ENCODE assay signal across 19 cellular contexts in the genomic region with DNA sequence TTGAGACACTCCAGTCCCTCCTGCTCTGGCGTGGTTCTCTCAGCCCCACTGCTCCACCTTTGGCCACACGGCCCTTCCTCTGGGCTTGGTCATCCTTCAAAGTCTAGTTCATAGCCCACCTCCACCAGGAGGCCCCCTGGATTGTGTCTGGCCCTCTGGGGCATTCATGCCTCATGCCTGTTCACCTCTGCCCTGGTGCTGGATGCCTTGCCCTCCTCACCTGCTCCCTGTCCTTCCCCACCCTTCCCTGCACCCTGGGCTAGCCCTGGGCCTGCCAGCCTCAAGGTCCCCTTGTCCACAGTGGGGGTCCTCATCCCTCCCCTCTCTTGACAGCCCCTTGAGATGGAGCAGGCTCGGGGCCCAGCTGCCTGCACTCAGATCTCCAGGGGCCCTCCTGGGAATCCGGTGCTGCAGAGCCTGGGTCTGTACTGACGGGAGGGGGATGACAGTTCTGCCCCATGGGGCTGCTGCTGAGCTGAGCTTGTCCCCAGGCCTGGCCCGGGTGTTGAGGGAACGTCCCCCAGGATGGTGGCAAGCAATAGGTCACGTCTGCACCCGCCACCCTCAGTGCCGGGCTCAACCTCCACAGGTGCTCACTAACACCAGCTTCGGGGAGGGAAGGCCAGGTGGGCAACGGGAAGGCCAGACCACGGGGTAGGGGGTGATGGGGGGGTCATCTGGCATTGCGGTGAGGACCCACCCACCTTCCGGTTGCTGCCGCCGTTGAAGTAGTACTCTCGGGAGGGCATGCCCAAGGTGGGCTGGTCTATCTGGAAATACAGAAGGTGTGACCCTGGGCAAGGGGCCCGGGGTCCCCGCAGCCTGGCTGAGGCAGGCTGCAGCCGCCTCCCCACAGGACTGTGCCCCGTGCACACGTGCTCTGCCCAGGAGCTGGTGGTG. TPM values are rescaled to one million over a fixed set of nuclear protein-coding genes. Genes with fewer than 3 reads are reported as not detected.
A peak's percentile ranks its signal among the peaks of the same experiment; 100 is the strongest.
DNase-seq lines count a peak whose midpoint lies in the region; ATAC-seq and TF ChIP-seq lines count a peak whose summit lies in the region.
"Had no signal": no experiment of that assay in that cellular context is flagged by ENCODE, and none has a peak within 500 bp of the region (broad histone marks: within the 10 kb centered on the region; RNA-seq: fewer than 3 reads in every experiment).

No MANE protein-coding gene starts in this region.

- H3K4me1 Mint-ChIP-seq in nephron progenitor cell = no peaks in the 10 kb centered on the region
- H3K4me1 Mint-ChIP-seq: CD4-positive, CD25-positive, alpha-beta regulatory T cell had no signal

- no peak overlapping the region for H3K27ac Mint-ChIP-seq in nephron progenitor cell
- H3K27ac Mint-ChIP-seq: CD4-positive, CD25-positive, alpha-beta regulatory T cell had no signal

- DNase-seq in cardiac septum (ENCODE audit: low spot score) (peak; percentile 44), heart right ventricle (no peak), Panc1 (ENCODE audit: low read depth, low spot score) (no peak), nephron progenitor cell (peak; percentile 4), ureter (ENCODE audit: low spot score) (peak; percentile 34)
- no peak for DNase-seq in activated effector memory CD4-positive, alpha-beta T cell treated with Interleukin-2 at 50 U/mL for 16 hours
- DNase-seq: Caco-2; CD4-positive, CD25-positive, alpha-beta regulatory T cell; DMS153; EL; NCI-H1105 treated with DMSO at 0.1 percent for 48 hours; NCI-H1694 treated with DMSO at 0.1 percent for 48 hours; NCI-H2107; NCI-H2227 treated with DMSO at 0.1 percent for 48 hours; NCI-H69; SIG-M5 had no signal

- CTCF ChIA-PET in Panc1 (lab: Charles Lee) = interaction anchor here (1.1 kb wide), 1 partner anchor 44 kb away, joined by 3 read pairs; no protein-coding TSS in a partner anchor

- peaks cover 0 to 50% (median 9%) of the 10 kb centered on the region in 7 donors for H3K27me3 ChIP-seq in heart right ventricle
- H3K27me3 ChIP-seq in Panc1 (ENCODE audit: control insufficient read depth, insufficient read depth, low read length) = no peaks in the 10 kb centered on the region

- H3K4me3 Mint-ChIP-seq in nephron progenitor cell = no peak overlapping the region
- H3K4me3 Mint-ChIP-seq: CD4-positive, CD25-positive, alpha-beta regulatory T cell had no signal

- no peaks in the 10 kb centered on the region for H3K36me3 Mint-ChIP-seq in nephron progenitor cell (ENCODE audit: low read depth)
- H3K36me3 Mint-ChIP-seq: CD4-positive, CD25-positive, alpha-beta regulatory T cell had no signal

- no TSS peak for BruUV-seq in Panc1 (replicated peaks; lab: Mats Ljungman, UMichigan)

- H3K4me1 ChIP-seq in heart right ventricle = peaks cover 0 to 21% (median 5%) of the 10 kb centered on the region in 9 donors
- H3K4me1 ChIP-seq in Panc1 (ENCODE audit: control insufficient read depth, insufficient read depth, low read length) = no peaks in the 10 kb centered on the region
- H3K4me1 ChIP-seq: Caco-2 had no signal

- H3K36me3 ChIP-seq in heart right ventricle (no peaks in the 10 kb centered on the region), Panc1 (ENCODE audit: control insufficient read depth, insufficient read depth, low read length) (no peaks in the 10 kb centered on the region)

- H3K27me3 Mint-ChIP-seq in nephron progenitor cell (ENCODE audit: low read depth, poor library complexity) = peaks cover 20% of the 10 kb centered on the region

- peaks cover 3% of the 10 kb centered on the region for H3K9me3 Mint-ChIP-seq in nephron progenitor cell

- H3K9me3 ChIP-seq in heart right ventricle (peaks cover 0 to 11% (median 0%) of the 10 kb centered on the region in 11 donors), Panc1 (ENCODE audit: control insufficient read depth, insufficient read depth, low read depth, low read length) (no peaks in the 10 kb centered on the region)
- H3K9me3 ChIP-seq: Caco-2 had no signal

- intact Hi-C loops in cardiac septum (cut with DNase I) (no loop called here), heart right ventricle (cut with DNase I) (no loop called here), Panc1 (cut with micrococcal nuclease; ENCODE audit: unreplicated experiment) (no loop called here)

- no peak overlapping the region for H3K4me3 ChIP-seq in heart right ventricle
- no peak overlapping the region for H3K4me3 ChIP-seq in Panc1 (ENCODE audit: low read depth in 2 of 2, low read length in 2 of 2)

- TF ChIP-seq CTCF in heart right ventricle (IDR thresholded peaks at IDR 0.05) = no peak
- no peak for TF ChIP-seq CTCF in Panc1 (IDR thresholded peaks at IDR 0.05)
- TF ChIP-seq CTCF in nephron progenitor cell (IDR thresholded peaks at IDR 0.05) = no peak

- in situ Hi-C loops in Panc1 (cut with HindIII; ENCODE audit: low pct_unique_long_range_greater_than_20kb, low sequenced_read_pairs) = no loop called here

- H3K27ac ChIP-seq in heart right ventricle = no peak overlapping the region
- no peak overlapping the region for H3K27ac ChIP-seq in Panc1 (ENCODE audit: low read length)

- POLR2A ChIA-PET in Panc1 (lab: Charles Lee) = no interaction called here

- WGBS in heart right ventricle, 2 donors = 73 to 79% methylated on average over 19 to 23 of the region's 23 CpGs

- ATAC-seq in heart right ventricle = no peak
- 0 out of 2 replicates have a peak, but pooled peaks have one; percentile 9 for ATAC-seq in Panc1
- ATAC-seq in HG02970 (IDR thresholded peaks at IDR 0.05; ENCODE audit: low FRiP score, unreplicated experiment) = no peak
- ATAC-seq in GM18867 (IDR thresholded peaks at IDR 0.05; ENCODE audit: unreplicated experiment) = no peak

RNA-seq across cellular contexts. Expression of gene PRXL2B, which starts 18.5 kb away (rescaled TPM):
- total RNA-seq in cardiac septum (3.4 TPM), heart right ventricle (10 to 100 TPM in 1 of 10 donors, 1 to 10 TPM in 9; 3.7 to 10.3 (median 5.3) TPM), Panc1 (2021; ENCODE audit: unreplicated experiment) (17.0 TPM), ureter (37.1 TPM)
- polyA plus RNA-seq in heart right ventricle = 10 to 100 TPM in 1 of 2 donors, 1 to 10 TPM in 1; 6.8 to 12.0 TPM
- 23.0 TPM for polyA plus RNA-seq in Panc1 (2012; ENCODE audit: insufficient read length)

RNA-seq across cellular contexts. Expression of gene MMEL1, which starts 27.7 kb away (rescaled TPM):
- not detected for total RNA-seq in cardiac septum
- under 1 TPM in 3 of 10 donors, not detected in 7; 0.17 to 0.77 (median 0.67) TPM for total RNA-seq in heart right ventricle
- polyA plus RNA-seq in heart right ventricle = 1 to 10 TPM in 1 of 2 donors, under 1 TPM in 1; 0.46 to 3.9 TPM
- 0.46 TPM for total RNA-seq in Panc1 (2021; ENCODE audit: unreplicated experiment)
- polyA plus RNA-seq in Panc1 (2012; ENCODE audit: insufficient read length) = 10.4 TPM
- 18.1 TPM for total RNA-seq in ureter
- total RNA-seq: Caco-2, HT1080 had no signal

RNA-seq across cellular contexts. Expression of gene TNFRSF14, which starts 48.9 kb away (rescaled TPM):
- total RNA-seq in cardiac septum (13.8 TPM), heart right ventricle (10 to 100 TPM in 7 of 10 donors, 1 to 10 TPM in 3; 7.5 to 43.8 (median 13.0) TPM), Panc1 (2021; ENCODE audit: unreplicated experiment) (20.1 TPM), ureter (160 TPM)
- 10 to 100 TPM; 19.3 to 59.6 TPM for polyA plus RNA-seq in heart right ventricle
- polyA plus RNA-seq in Panc1 (2012; ENCODE audit: insufficient read length) = 14.8 TPM

Comparison
In these comparisons a context has a peak if more than half of its experiments do, and no peak if none do; other contexts are left out.
1. DNase-seq: peak in cardiac septum (single experiment), nephron progenitor cell (single experiment) and ureter (single experiment); none in heart right ventricle (0 of 2), Panc1 (single experiment) and activated effector memory CD4-positive, alpha-beta T cell treated with Interleukin-2 at 50 U/mL for 16 hours (single experiment).
2. RNA of gene MMEL1, which starts 27.7 kb away (total RNA-seq): 18.1 TPM in ureter (single experiment); 0.46 TPM in Panc1 (single experiment), 0.17 to 0.77 TPM in heart right ventricle and not detected in cardiac septum (single experiment); every median in the first group is over 10 times any median in the second.